Comparison of ENCODE assay signal across 8 cellular contexts in genomic region chr2:64455031-64455332, GRCh38. TPM values are rescaled to one million over a fixed set of nuclear protein-coding genes. Genes with fewer than 3 reads are reported as not detected.
A peak's percentile ranks its signal among the peaks of the same experiment; 100 is the strongest.
DNase-seq lines count a peak whose midpoint lies in the region; ATAC-seq and TF ChIP-seq lines count a peak whose summit lies in the region.

No MANE protein-coding gene starts in this region.

- H3K4me1 ChIP-seq in body of pancreas (peaks cover 32% of the 10 kb centered on the region), lower lobe of right lung (peaks cover 23% of the 10 kb centered on the region)

- H3K9me3 Mint-ChIP-seq in activated T-cell treated with anti-CD3 and anti-CD28 coated beads, Interleukin-2, amount 50 U/mL, for 72 hours, result no peaks in the 10 kb centered on the region
- H3K9me3 Mint-ChIP-seq in type B pancreatic cell, result no peaks in the 10 kb centered on the region

- H3K27me3 ChIP-seq in body of pancreas (no peaks in the 10 kb centered on the region), lower lobe of right lung (ENCODE audit: low read depth) (no peaks in the 10 kb centered on the region)

- peak overlapping the region in 3 of 4 donors; percentile 91 to 96 (median 93) for H3K27ac ChIP-seq in body of pancreas
- H3K27ac ChIP-seq in lower lobe of right lung, result peak overlapping the region; percentile 95

- H3K27ac Mint-ChIP-seq in activated T-cell treated with anti-CD3 and anti-CD28 coated beads, Interleukin-2, amount 50 U/mL, for 72 hours, result no peak overlapping the region
- H3K27ac Mint-ChIP-seq in type B pancreatic cell, result peak overlapping the region; percentile 92

- intact Hi-C loops in body of pancreas (cut with DNase I), result no loop called here
- intact Hi-C loops in lower lobe of right lung (cut with DNase I), result no loop called here

- TF ChIP-seq POLR2A in body of pancreas (IDR thresholded peaks at IDR 0.05), result no peak

- TF ChIP-seq CTCF in body of pancreas (IDR thresholded peaks at IDR 0.05) (no peak), lower lobe of right lung (IDR thresholded peaks at IDR 0.05) (no peak), type B pancreatic cell (conservative IDR thresholded peaks at IDR 0.05) (no peak)

- no peak for ATAC-seq in activated T-cell treated with anti-CD3 and anti-CD28 coated beads, Interleukin-2, amount 50 U/mL, for 72 hours (replicated peaks in 1 of 2)
- ATAC-seq in body of pancreas (no peak), lower lobe of right lung (no peak), HG02938 (IDR thresholded peaks at IDR 0.05; ENCODE audit: unreplicated experiment) (no peak)

- DNase-seq in activated T-cell treated with anti-CD3 and anti-CD28 coated beads, Interleukin-2, amount 50 U/mL, for 72 hours, result no peak
- DNase-seq in activated T-cell treated with anti-CD3 and anti-CD28 coated beads for 4 hours, result no peak
- no peak for DNase-seq in body of pancreas
- DNase-seq in lower lobe of right lung, result no peak
- DNase-seq in type B pancreatic cell (ENCODE audit: extremely low spot score, unreplicated experiment), result no peak
- no peak for DNase-seq in COR-L47 (lab: John Stamatoyannopoulos, UW)
- no peak for DNase-seq in NCI-H2107 treated with DMSO at 0.1 percent for 48 hours (lab: John Stamatoyannopoulos, UW; ENCODE audit: unreplicated experiment)

- WGBS in body of pancreas, 2 donors, result 17 to 29% methylated on average over 8 to 10 of the region's 10 CpGs

- H3K36me3 ChIP-seq in body of pancreas (replicated peaks in 1 of 2; ENCODE audit: insufficient read depth in 1 of 2, low read depth in 2 of 2), result peaks cover 0 to 2% of the 10 kb centered on the region in 2 donors
- H3K36me3 ChIP-seq in lower lobe of right lung, result peaks cover 29% of the 10 kb centered on the region

- no peaks in the 10 kb centered on the region for H3K36me3 Mint-ChIP-seq in activated T-cell treated with anti-CD3 and anti-CD28 coated beads, Interleukin-2, amount 50 U/mL, for 72 hours (ENCODE audit: insufficient read depth in 2 of 2)
- H3K36me3 Mint-ChIP-seq in type B pancreatic cell, result peaks cover 26% of the 10 kb centered on the region

- peak overlapping the region; percentile 75 to 81 for H3K4me3 Mint-ChIP-seq in activated T-cell treated with anti-CD3 and anti-CD28 coated beads, Interleukin-2, amount 50 U/mL, for 72 hours
- peak overlapping the region; percentile 94 for H3K4me3 Mint-ChIP-seq in type B pancreatic cell

- H3K27me3 Mint-ChIP-seq in activated T-cell treated with anti-CD3 and anti-CD28 coated beads, Interleukin-2, amount 50 U/mL, for 72 hours (ENCODE audit: low read depth), result peaks cover 7% of the 10 kb centered on the region
- no peaks in the 10 kb centered on the region for H3K27me3 Mint-ChIP-seq in type B pancreatic cell

- peaks cover 9% of the 10 kb centered on the region for H3K4me1 Mint-ChIP-seq in activated T-cell treated with anti-CD3 and anti-CD28 coated beads, Interleukin-2, amount 50 U/mL, for 72 hours (ENCODE audit: low read depth)
- peaks cover 17% of the 10 kb centered on the region for H3K4me1 Mint-ChIP-seq in type B pancreatic cell (ENCODE audit: unreplicated experiment)

- H3K4me3 ChIP-seq in body of pancreas (peak overlapping the region; percentile 50 to 63), lower lobe of right lung (peak overlapping the region; percentile 74)

- no peaks in the 10 kb centered on the region for H3K9me3 ChIP-seq in body of pancreas
- H3K9me3 ChIP-seq in lower lobe of right lung, result no peaks in the 10 kb centered on the region

RNA-seq across cellular contexts. Expression of gene LGALSL, which starts 1.0 kb away (rescaled TPM):
- total RNA-seq in activated T-cell treated with anti-CD3 and anti-CD28 coated beads, Interleukin-2, amount 50 U/mL, for 72 hours, result 1 to 10 TPM; 2.0 to 3.1 TPM
- total RNA-seq in body of pancreas (1 to 10 TPM; 1.3 to 8.6 TPM), lower lobe of right lung (30.8 TPM), type B pancreatic cell (ENCODE audit: low replicate concordance) (19.2 and 20.3 TPM in 2 replicates)
